Comparison of ENCODE assay signal across 9 cellular contexts in genomic region chr3:100703865-100704264, GRCh38.
"Had no signal": no experiment of that assay in that cellular context is flagged by ENCODE, and none has a peak within 500 bp of the region (broad histone marks: within the 10 kb centered on the region; RNA-seq: fewer than 3 reads in every experiment).

No MANE protein-coding gene starts in this region.

- H3K4me3 Mint-ChIP-seq: HFFc6, IgD-negative memory B cell had no signal

- ATAC-seq: HCT116, HepG2 had no signal

- H3K9ac ChIP-seq: GM23248 had no signal

- H2AFZ ChIP-seq: GM23248 had no signal

- H3K27ac Mint-ChIP-seq: HFFc6, IgD-negative memory B cell had no signal

- H3K9me3 Mint-ChIP-seq: HFFc6 had no signal

- H3K27ac ChIP-seq: GM23248, HL-60 had no signal

- H3K9me3 ChIP-seq: HAP-1 had no signal

- H3K4me3 ChIP-seq: GM23248, HAP-1 had no signal

- DNase-seq: GM23248, GOT3, H7, HFFc6 had no signal

- H3K4me1 ChIP-seq: HAP-1 had no signal

- FAIRE-seq: HepG2 had no signal

- H3K36me3 ChIP-seq: HAP-1 had no signal
